Comparison of ENCODE assay signal across 17 cellular contexts in the genomic region with DNA sequence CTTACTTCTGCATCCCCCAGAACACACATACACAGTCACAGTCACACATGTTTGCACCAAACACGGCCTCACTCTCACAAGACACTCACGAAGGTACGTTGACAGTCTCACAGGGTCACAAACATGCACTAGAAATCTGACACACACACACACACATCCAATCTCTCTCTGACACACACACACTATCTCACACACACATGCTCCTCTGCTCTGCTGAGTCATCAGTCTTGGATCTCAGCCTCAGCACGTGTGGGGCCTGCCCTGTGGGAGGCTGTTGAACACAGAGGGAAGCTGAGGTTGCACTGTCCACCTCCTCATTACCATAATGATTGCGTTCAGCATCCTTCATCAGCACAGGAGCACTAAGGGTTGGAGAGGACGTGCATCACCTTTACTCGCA.
A peak's percentile ranks its signal among the peaks of the same experiment; 100 is the strongest.
DNase-seq lines count a peak whose midpoint lies in the region; FAIRE-seq and TF ChIP-seq lines count a peak whose summit lies in the region.
"Had no signal": no experiment of that assay in that cellular context is flagged by ENCODE, and none has a peak within 500 bp of the region (broad histone marks: within the 10 kb centered on the region; RNA-seq: fewer than 3 reads in every experiment).

No MANE protein-coding gene starts in this region.

- no peak overlapping the region for H2BK12ac ChIP-seq in neuronal stem cell (ENCODE audit: low read length)

- H3K9me3 ChIP-seq in neuronal stem cell (replicated peaks in 1 of 2; ENCODE audit: control insufficient read depth in 2 of 2, insufficient read depth in 1 of 2, low read depth in 1 of 2, low read length in 2 of 2) (no peaks in the 10 kb centered on the region), uterus (no peaks in the 10 kb centered on the region)
- H3K9me3 ChIP-seq: ascending aorta, left ventricle myocardium inferior, tibial artery had no signal

- H2AK5ac ChIP-seq in neuronal stem cell (ENCODE audit: low read depth, low read length), result no peak overlapping the region

- TF ChIP-seq POLR2A in uterus (IDR thresholded peaks at IDR 0.05), result no peak

- no peak overlapping the region for H3K4me2 ChIP-seq in neuronal stem cell (ENCODE audit: insufficient read depth, low read length, poor library complexity, severe bottlenecking)

- TF ChIP-seq CTCF in cardiac fibroblast (IDR thresholded peaks at IDR 0.05; ENCODE audit: low read depth, low read length) (no peak), uterus (IDR thresholded peaks at IDR 0.05) (no peak)

- no peak overlapping the region for H3K4me3 ChIP-seq in cardiac fibroblast (replicated peaks in 1 of 2; ENCODE audit: low read depth in 2 of 2, low read length in 2 of 2)
- H3K4me3 ChIP-seq in neuronal stem cell (ENCODE audit: low read length in 2 of 2), result no peak overlapping the region
- H3K4me3 ChIP-seq in uterus, result no peak overlapping the region
- H3K4me3 ChIP-seq: ascending aorta, left ventricle myocardium inferior, tibial artery had no signal

- H3K4me1 ChIP-seq in neuronal stem cell (ENCODE audit: control insufficient read depth in 2 of 2, insufficient read depth in 1 of 2, low read depth in 1 of 2, low read length in 2 of 2) (peaks cover 0 to 6% of the 10 kb centered on the region in 2 donors), uterus (no peaks in the 10 kb centered on the region)
- H3K4me1 ChIP-seq: ascending aorta, left ventricle myocardium inferior, tibial artery had no signal

- CTCF ChIA-PET in activated naive CD4-positive, alpha-beta T cell treated with anti-CD3 and anti-CD28 coated beads for 36 hours (lab: Charles Lee), result no interaction called here

- H2BK120ac ChIP-seq in neuronal stem cell (ENCODE audit: low read depth, low read length), result no peak overlapping the region

- no peak overlapping the region for H3K4ac ChIP-seq in neuronal stem cell (ENCODE audit: low read length)

- H3K27me3 ChIP-seq in neuronal stem cell (ENCODE audit: control insufficient read depth in 3 of 3, insufficient read depth in 3 of 3, low read depth in 1 of 3, low read length in 3 of 3) (peaks cover 0 to 3% (median 0%) of the 10 kb centered on the region in 3 experiments), uterus (no peaks in the 10 kb centered on the region)
- H3K27me3 ChIP-seq: ascending aorta, tibial artery had no signal

- no peak overlapping the region for H4K91ac ChIP-seq in neuronal stem cell (ENCODE audit: low read depth, low read length, poor library complexity)

- peaks cover 3% of the 10 kb centered on the region for H3K27me3 Mint-ChIP-seq in activated naive CD4-positive, alpha-beta T cell treated with anti-CD3 and anti-CD28 coated beads for 36 hours (ENCODE audit: low read depth)
- H3K27me3 Mint-ChIP-seq: B cell; dendritic cell treated with granulocyte-macrophage colony-stimulating factor and Interleukin-4, amounts not matched to agents 40 ng/mL and 50 ng/mL, for 4 days had no signal

- H3K9ac ChIP-seq in neuronal stem cell (ENCODE audit: low read depth, low read length, poor library complexity), result no peak overlapping the region

- WGBS in neuronal stem cell (ENCODE audit: extremely low coverage in 2 of 2, insufficient read length in 2 of 2, insufficient replicate concordance in 1 of 2), 2 donors, result no CpG with 5 or more reads among the region's 7 CpGs

- no peak overlapping the region for H3K4me3 Mint-ChIP-seq in activated naive CD4-positive, alpha-beta T cell treated with anti-CD3 and anti-CD28 coated beads for 36 hours
- H3K4me3 Mint-ChIP-seq: B cell; dendritic cell treated with granulocyte-macrophage colony-stimulating factor and Interleukin-4, amounts not matched to agents 40 ng/mL and 50 ng/mL, for 4 days; naive thymus-derived CD4-positive, alpha-beta T cell had no signal

- FAIRE-seq in frontal cortex (lab: Jason Lieb, UNC), result no peak

- H3K36me3 Mint-ChIP-seq in activated naive CD4-positive, alpha-beta T cell treated with anti-CD3 and anti-CD28 coated beads for 36 hours (ENCODE audit: low read depth), result no peaks in the 10 kb centered on the region
- H3K36me3 Mint-ChIP-seq: naive thymus-derived CD4-positive, alpha-beta T cell had no signal

- H3K27ac ChIP-seq in neuronal stem cell (replicated peaks; ENCODE audit: low read length) (no peak overlapping the region), uterus (no peak overlapping the region)
- H3K27ac ChIP-seq: ascending aorta, left ventricle myocardium inferior, tibial artery, WERI-Rb-1 had no signal

- intact Hi-C loops in activated naive CD4-positive, alpha-beta T cell treated with anti-CD3 and anti-CD28 coated beads for 36 hours (cut with micrococcal nuclease), result no loop called here
- intact Hi-C loops in uterus (cut with DNase I; ENCODE audit: low total_unique reads), result no loop called here

- H3K27ac Mint-ChIP-seq in activated naive CD4-positive, alpha-beta T cell treated with anti-CD3 and anti-CD28 coated beads for 36 hours, result no peak overlapping the region
- H3K27ac Mint-ChIP-seq: B cell; dendritic cell treated with granulocyte-macrophage colony-stimulating factor and Interleukin-4, amounts not matched to agents 40 ng/mL and 50 ng/mL, for 4 days; naive thymus-derived CD4-positive, alpha-beta T cell had no signal

- H3K36me3 ChIP-seq in neuronal stem cell (replicated peaks in 1 of 2; ENCODE audit: control insufficient read depth in 2 of 2, insufficient read depth in 2 of 2, low read length in 2 of 2) (no peaks in the 10 kb centered on the region), uterus (no peaks in the 10 kb centered on the region)
- H3K36me3 ChIP-seq: ascending aorta, left ventricle myocardium inferior, tibial artery, WERI-Rb-1 had no signal

- no peak overlapping the region for H2BK15ac ChIP-seq in neuronal stem cell (ENCODE audit: low read length)

- H2BK5ac ChIP-seq in neuronal stem cell (ENCODE audit: low read length), result no peak overlapping the region

- H3K4me1 Mint-ChIP-seq in activated naive CD4-positive, alpha-beta T cell treated with anti-CD3 and anti-CD28 coated beads for 36 hours (ENCODE audit: low read depth), result no peaks in the 10 kb centered on the region
- H3K4me1 Mint-ChIP-seq: naive thymus-derived CD4-positive, alpha-beta T cell had no signal

- H2AFZ ChIP-seq in neuronal stem cell (ENCODE audit: low read length), result no peak overlapping the region

- H3K79me1 ChIP-seq in neuronal stem cell (ENCODE audit: low read depth, low read length), result no peaks in the 10 kb centered on the region

- H3K23ac ChIP-seq in neuronal stem cell (ENCODE audit: low read depth, low read length, poor library complexity), result peak overlapping the region; percentile 21

- no peak overlapping the region for H4K8ac ChIP-seq in neuronal stem cell (ENCODE audit: low read depth, low read length)

- no peaks in the 10 kb centered on the region for H3K9me3 Mint-ChIP-seq in activated naive CD4-positive, alpha-beta T cell treated with anti-CD3 and anti-CD28 coated beads for 36 hours
- H3K9me3 Mint-ChIP-seq: dendritic cell treated with granulocyte-macrophage colony-stimulating factor and Interleukin-4, amounts not matched to agents 40 ng/mL and 50 ng/mL, for 4 days had no signal

- H3K18ac ChIP-seq in neuronal stem cell (ENCODE audit: low read length), result no peak overlapping the region

- no peak overlapping the region for H3K14ac ChIP-seq in neuronal stem cell (ENCODE audit: low read length)

- DNase-seq in Daoy (ENCODE audit: low read depth) (peak; percentile 63), LHCN-M2 (ENCODE audit: low read depth) (peak; percentile 2), cardiac fibroblast (ENCODE audit: low read depth in 2 of 2) (peak; percentile 6 to 33), neuronal stem cell (ENCODE audit: low spot score) (no peak), frontal cortex (ENCODE audit: low spot score in 2 of 2) (no peak), uterus (no peak)
- DNase-seq in activated naive CD4-positive, alpha-beta T cell treated with anti-CD3 and anti-CD28 coated beads for 36 hours, result no peak
- DNase-seq in stimulated activated naive CD4-positive, alpha-beta T cell treated with Interleukin-2 at 50 U/mL for 16 hours (lab: John Stamatoyannopoulos, UW), result no peak
- DNase-seq: left ventricle myocardium inferior; naive thymus-derived CD4-positive, alpha-beta T cell; NCI-H2227 treated with DMSO at 0.1 percent for 48 hours; stimulated activated CD8-positive, alpha-beta memory T cell treated with anti-CD3 and anti-CD28 coated beads, Interleukin-4, amount 100 ng/mL, for 48 hours; tibial artery; WERI-Rb-1 had no signal

Comparison
In these comparisons a context has a peak if more than half of its experiments do, and no peak if none do; other contexts are left out.
1. DNase-seq: peak in Daoy (single experiment), LHCN-M2 (single experiment) and cardiac fibroblast (2 of 2); none in neuronal stem cell (single experiment), activated naive CD4-positive, alpha-beta T cell treated with anti-CD3 and anti-CD28 coated beads for 36 hours (single experiment), frontal cortex (0 of 2), stimulated activated naive CD4-positive, alpha-beta T cell treated with Interleukin-2 at 50 U/mL for 16 hours (single experiment) and uterus (0 of 2).